8 cellular contexts compared by ENCODE assay signal in genomic region chr13:97359181-97360057, GRCh38.
DNase-seq lines count a peak whose midpoint lies in the region; ATAC-seq, FAIRE-seq and TF ChIP-seq lines count a peak whose summit lies in the region.

No MANE protein-coding gene starts in this region.

- H3K4me3 ChIP-seq in OCI-LY1 (ENCODE audit: low read depth, low read length, poor library complexity, severe bottlenecking): no peak overlapping the region
- no peak overlapping the region for H3K4me3 ChIP-seq in pancreas

- intact Hi-C loops in pancreas (cut with DNase I): no loop called here

- no peaks in the 10 kb centered on the region for H3F3A ChIP-seq in OCI-LY1 (ENCODE audit: insufficient read depth, low read length)

- H3K79me2 ChIP-seq in OCI-LY1 (ENCODE audit: insufficient read depth, low read length): no peaks in the 10 kb centered on the region

- H3K4me1 ChIP-seq in OCI-LY1 (ENCODE audit: insufficient read depth, low read length, severe bottlenecking) (peaks cover 9% of the 10 kb centered on the region), pancreas (peaks cover 0 to 3% (median 0%) of the 10 kb centered on the region in 3 donors)

- H3K9me2 ChIP-seq in OCI-LY1 (ENCODE audit: low read depth, low read length): no peaks in the 10 kb centered on the region

- no peak overlapping the region for H2AFZ ChIP-seq in OCI-LY1 (ENCODE audit: low read length)

- FAIRE-seq in pancreas (lab: Jason Lieb, UNC): peak; percentile 61

- TF ChIP-seq CTCF in OCI-LY1 (IDR thresholded peaks at IDR 0.05; ENCODE audit: low read length): peak; percentile 99
- TF ChIP-seq CTCF in pancreas (IDR thresholded peaks at IDR 0.05): peak; percentile 45 to 74 (median 60)

- no peaks in the 10 kb centered on the region for H4K20me1 ChIP-seq in OCI-LY1 (ENCODE audit: insufficient read depth, low read length)

- H3K27ac ChIP-seq in OCI-LY1 (ENCODE audit: low read depth, low read length, poor library complexity, severe bottlenecking) (no peak overlapping the region), pancreas (no peak overlapping the region)

- no peak overlapping the region for H3K4me2 ChIP-seq in OCI-LY1 (ENCODE audit: low read length)

- H3K27me3 ChIP-seq in OCI-LY1 (ENCODE audit: insufficient read depth, low read length): no peaks in the 10 kb centered on the region
- H3K27me3 ChIP-seq in pancreas: no peaks in the 10 kb centered on the region

- DNase-seq in GM04503 (ENCODE audit: low read depth): peak; percentile 34
- peak; percentile 22 for DNase-seq in HuH-7.5 (ENCODE audit: low spot score)
- DNase-seq in activated T-helper 9 cell treated with anti-CD3 and anti-CD28 coated beads, Interleukin-2, amount 50 U/mL, for 16 hours (ENCODE audit: low read depth): peak; percentile 6
- peak; percentile 62 for DNase-seq in foreskin melanocyte
- DNase-seq in pancreas: peak in 1 of 6 donors; percentile 46
- DNase-seq in UCSD-AML1 (lab: John Stamatoyannopoulos, UW; ENCODE audit: unreplicated experiment): no peak

- no peak overlapping the region for H3K9ac ChIP-seq in OCI-LY1 (ENCODE audit: low read length)

- 36 to 43% methylated on average over 8 of the region's 8 CpGs for WGBS in pancreas, 2 donors

- ATAC-seq in GM21529 (IDR thresholded peaks at IDR 0.05; ENCODE audit: unreplicated experiment): peak; percentile 96
- ATAC-seq in pancreas: peak; percentile 90 to 96 (median 92)

- peaks cover 26% of the 10 kb centered on the region; the same call in 1 of the 2 replicates for H3K36me3 ChIP-seq in OCI-LY1 (ENCODE audit: insufficient read depth, low read length)
- H3K36me3 ChIP-seq in pancreas: peaks cover 0 to 20% (median 0%) of the 10 kb centered on the region in 3 donors

- H3K9me3 ChIP-seq in OCI-LY1 (ENCODE audit: low read length): no peaks in the 10 kb centered on the region
- H3K9me3 ChIP-seq in pancreas: no peaks in the 10 kb centered on the region
